15 cellular contexts compared by ENCODE assay signal in the genomic region with DNA sequence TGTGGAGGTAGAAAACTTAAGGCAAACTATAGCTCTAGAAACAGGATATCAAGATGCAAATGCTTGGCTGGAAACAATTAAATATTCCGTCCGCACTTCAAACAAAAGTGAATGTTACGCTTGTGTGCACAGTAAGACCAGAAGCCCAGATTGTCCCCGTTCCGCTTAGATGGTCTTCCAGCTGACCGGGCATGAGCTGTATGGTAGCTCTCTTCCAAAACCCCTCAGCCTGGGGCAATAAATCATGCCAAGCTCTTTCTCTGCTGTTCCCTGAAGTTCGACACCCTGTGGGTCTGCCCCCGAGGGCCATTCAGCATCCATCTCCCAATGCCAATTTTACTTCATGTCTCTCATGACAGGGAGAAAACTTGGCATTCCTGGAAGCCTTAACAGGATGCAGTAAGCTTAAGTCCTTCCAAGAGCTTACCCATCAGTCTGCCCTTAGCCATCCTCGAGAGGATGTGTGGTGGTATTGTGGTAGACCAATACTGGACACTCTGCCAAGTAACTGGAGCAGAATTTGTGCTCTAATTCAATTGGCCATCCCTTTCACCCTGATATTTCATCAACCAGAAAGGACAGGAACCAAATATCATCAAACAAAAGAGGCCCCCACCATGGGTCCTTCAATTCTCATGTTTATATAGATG.
DNase-seq lines count a peak whose midpoint lies in the region; ATAC-seq, FAIRE-seq and TF ChIP-seq lines count a peak whose summit lies in the region.
"Had no signal": no experiment of that assay in that cellular context is flagged by ENCODE, and none has a peak within 500 bp of the region (broad histone marks: within the 10 kb centered on the region; RNA-seq: fewer than 3 reads in every experiment).

No MANE protein-coding gene starts in this region.

- H3K36me3 ChIP-seq in bronchial epithelial cell (ENCODE audit: control insufficient read depth, insufficient read depth, low read length), result no peaks in the 10 kb centered on the region
- no peaks in the 10 kb centered on the region for H3K36me3 ChIP-seq in naive thymus-derived CD4-positive, alpha-beta T cell (ENCODE audit: control insufficient read depth in 2 of 3, insufficient read depth in 3 of 3, low read length in 3 of 3)

- POLR2A ChIA-PET in naive thymus-derived CD4-positive, alpha-beta T cell (lab: Charles Lee), result no interaction called here

- no peaks in the 10 kb centered on the region for H3K9me3 ChIP-seq in naive thymus-derived CD4-positive, alpha-beta T cell (ENCODE audit: control insufficient read depth in 2 of 3, low read length in 3 of 3)

- no peak for TF ChIP-seq CTCF in bronchial epithelial cell (IDR thresholded peaks at IDR 0.05; ENCODE audit: insufficient read depth, low read length, severe bottlenecking)

- H3K27me3 Mint-ChIP-seq in naive thymus-derived CD4-positive, alpha-beta T cell, result peaks cover 0 to 7% (median 0%) of the 10 kb centered on the region in 5 donors

- no peak overlapping the region for H3K27ac ChIP-seq in naive thymus-derived CD4-positive, alpha-beta T cell (ENCODE audit: low read depth, low read length)

- CTCF ChIA-PET in naive thymus-derived CD4-positive, alpha-beta T cell (lab: Charles Lee), result no interaction called here

- DNase-seq in GM12891 (ENCODE audit: insufficient read length, low spot score), result no peak
- peak; percentile 22 to 68 for DNase-seq in NCI-H526 (lab: John Stamatoyannopoulos, UW)
- no peak for DNase-seq in bronchial epithelial cell (ENCODE audit: low read depth)
- DNase-seq in renal cortical epithelial cell (ENCODE audit: low read depth), result peak; percentile 80
- DNase-seq in naive thymus-derived CD4-positive, alpha-beta T cell, result no peak
- DNase-seq: ACHN; CD8-positive, alpha-beta T cell; H7; KG1; NCI-H2081; NCI-H69; NK-92 treated with Interleukin-12 subunit alpha and Interleukin-12 subunit beta, amount 100 ng/mL, for 24 hours; PC-3 had no signal

- no peak for TF ChIP-seq POLR2A in GM12891 (IDR thresholded peaks at IDR 0.05; ENCODE audit: low read depth, low read length)

- ATAC-seq in naive thymus-derived CD4-positive, alpha-beta T cell, result no peak
- no peak for ATAC-seq in GM18868 (IDR thresholded peaks at IDR 0.05; ENCODE audit: unreplicated experiment)
- ATAC-seq in HG02610 (IDR thresholded peaks at IDR 0.05; ENCODE audit: unreplicated experiment), result no peak
- ATAC-seq: CD8-positive, alpha-beta T cell; PC-3 had no signal

- no peaks in the 10 kb centered on the region for H3K27me3 ChIP-seq in bronchial epithelial cell (ENCODE audit: control insufficient read depth, insufficient read depth, low read length)
- no peaks in the 10 kb centered on the region for H3K27me3 ChIP-seq in naive thymus-derived CD4-positive, alpha-beta T cell (ENCODE audit: control insufficient read depth in 2 of 2, insufficient read depth in 2 of 2, low read length in 2 of 2)

- peaks cover 0 to 2% (median 0%) of the 10 kb centered on the region in 11 donors for H3K9me3 Mint-ChIP-seq in naive thymus-derived CD4-positive, alpha-beta T cell
- H3K9me3 Mint-ChIP-seq: CD8-positive, alpha-beta T cell had no signal

- no peak overlapping the region for H3K27ac Mint-ChIP-seq in naive thymus-derived CD4-positive, alpha-beta T cell
- H3K27ac Mint-ChIP-seq: CD8-positive, alpha-beta T cell had no signal

- no peak overlapping the region for H3K4me3 Mint-ChIP-seq in naive thymus-derived CD4-positive, alpha-beta T cell
- H3K4me3 Mint-ChIP-seq: CD8-positive, alpha-beta T cell had no signal

- H3K4me3 ChIP-seq in bronchial epithelial cell (ENCODE audit: low read depth, low read length), result no peak overlapping the region
- H3K4me3 ChIP-seq in naive thymus-derived CD4-positive, alpha-beta T cell (ENCODE audit: low read length), result no peak overlapping the region

- intact Hi-C loops in naive thymus-derived CD4-positive, alpha-beta T cell (cut with micrococcal nuclease), result no loop called here

- FAIRE-seq in GM12891 (lab: Jason Lieb, UNC) (peak; percentile 59), bronchial epithelial cell (lab: Jason Lieb, UNC) (peak; percentile 91)

- H3K4me1 ChIP-seq in naive thymus-derived CD4-positive, alpha-beta T cell (ENCODE audit: control insufficient read depth in 2 of 2, insufficient read depth in 2 of 2, low read length in 2 of 2), result no peaks in the 10 kb centered on the region

- peaks cover 0 to 9% (median 0%) of the 10 kb centered on the region in 7 donors for H3K4me1 Mint-ChIP-seq in naive thymus-derived CD4-positive, alpha-beta T cell

- no peaks in the 10 kb centered on the region for H3K36me3 Mint-ChIP-seq in naive thymus-derived CD4-positive, alpha-beta T cell
- H3K36me3 Mint-ChIP-seq: CD8-positive, alpha-beta T cell had no signal

TF ChIP-seq in GM12891, 5 proteins besides CTCF, POLR2A, EP300 and RAD21:
- TF ChIP-seq POU2F2 (IDR thresholded peaks at IDR 0.05; ENCODE audit: low read depth, low read length) (no peak), PAX5 (IDR thresholded peaks at IDR 0.05; ENCODE audit: insufficient read depth, low read length, severe bottlenecking) (no peak)

Comparison
In these comparisons a context has a peak if more than half of its experiments do, and no peak if none do; other contexts are left out.
1. DNase-seq: peak in NCI-H526 (2 of 2) and renal cortical epithelial cell (single experiment); none in GM12891 (single experiment), bronchial epithelial cell (single experiment) and naive thymus-derived CD4-positive, alpha-beta T cell (0 of 9).